In the genomic region with DNA sequence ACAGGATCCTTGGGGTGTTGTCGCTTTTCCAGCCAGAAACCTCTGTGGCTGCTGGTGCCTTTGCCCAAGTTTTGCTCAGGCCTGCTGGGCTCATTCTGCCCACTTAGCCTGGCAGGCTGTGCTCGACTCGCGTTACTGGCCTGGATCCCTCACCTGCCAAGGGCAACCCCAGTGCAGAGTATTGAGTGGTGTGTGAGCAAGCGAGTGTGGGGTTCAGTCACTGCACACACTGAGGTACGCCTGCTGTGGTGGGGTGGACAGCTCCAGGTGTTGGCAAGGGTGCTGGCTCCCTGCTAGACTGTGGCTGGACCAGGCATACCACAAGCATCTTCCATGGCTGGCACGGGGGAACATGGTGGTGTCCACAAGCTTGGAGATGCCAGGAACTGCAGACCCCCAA, we compare ENCODE assay signal across 9 cellular contexts.
"Had no signal": no experiment of that assay in that cellular context is flagged by ENCODE, and none has a peak within 500 bp of the region (broad histone marks: within the 10 kb centered on the region; RNA-seq: fewer than 3 reads in every experiment).

No MANE protein-coding gene starts in this region.

- H2AFZ ChIP-seq: GM23248 had no signal

- H3K27ac Mint-ChIP-seq: HFFc6 had no signal

- H3K4me3 ChIP-seq: GM23248, HAP-1, K562 had no signal

- H3K4me3 Mint-ChIP-seq: HFFc6 had no signal

- H3K27ac ChIP-seq: GM23248 had no signal

- H3K9ac ChIP-seq: GM23248 had no signal

- DNase-seq: GM23248, GOT3, H7, HFFc6, KG1 had no signal

- FAIRE-seq: HepG2, K562 had no signal

- ATAC-seq: HCT116, HepG2, K562 had no signal

- H3K36me3 ChIP-seq: HAP-1 had no signal
